Comparison of ENCODE assay signal across 2 cellular contexts in the genomic region with DNA sequence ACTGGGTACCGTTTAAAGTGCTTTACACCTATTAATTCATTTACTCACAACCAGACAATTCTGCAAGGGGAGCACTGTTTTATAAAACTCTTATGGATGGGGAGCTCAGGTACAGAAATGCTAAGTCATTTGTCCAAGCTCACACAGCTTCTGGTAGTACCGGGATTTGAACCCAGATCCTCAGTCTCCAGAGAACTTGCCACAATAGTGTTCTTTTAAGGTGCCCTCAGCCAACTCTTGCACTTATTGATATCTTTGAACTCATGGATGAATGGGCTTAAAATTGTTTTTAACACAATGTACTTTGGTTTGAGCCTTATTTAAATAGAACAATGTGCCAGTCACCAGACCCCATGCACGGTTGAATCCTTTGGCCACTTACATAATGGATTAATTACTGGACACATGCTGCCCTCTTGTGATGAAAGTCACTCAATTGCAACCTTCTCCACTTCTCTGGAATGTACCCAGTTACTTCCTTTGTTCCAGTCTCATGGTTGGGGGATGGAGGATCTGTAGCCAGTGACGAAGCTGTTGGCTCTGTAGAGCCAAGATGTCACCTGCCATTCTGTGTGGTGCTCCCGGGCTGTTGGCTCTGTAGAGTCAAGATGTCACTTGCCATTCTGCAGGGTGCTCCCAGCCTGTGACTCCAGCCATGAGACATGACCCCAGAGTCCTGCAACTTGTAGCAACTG.
TF ChIP-seq lines count a peak whose summit lies in the region.

No MANE protein-coding gene starts in this region.

TF ChIP-seq in HEK293T, 16 proteins besides CTCF, POLR2A, EP300 and RAD21:
- no peak for TF ChIP-seq FOXA1 (IDR thresholded peaks at IDR 0.05)
- TF ChIP-seq LEF1 (IDR thresholded peaks at IDR 0.05; ENCODE audit: borderline replicate concordance) = no peak
- TF ChIP-seq CTBP1 (IDR thresholded peaks at IDR 0.05; ENCODE audit: borderline replicate concordance) = no peak
- no peak for TF ChIP-seq FOXM1 (IDR thresholded peaks at IDR 0.05; ENCODE audit: borderline replicate concordance)
- no peak for TF ChIP-seq L3MBTL2 (conservative IDR thresholded peaks at IDR 0.05)
- no peak for TF ChIP-seq SUZ12 (IDR thresholded peaks at IDR 0.05)
- no peak for TF ChIP-seq BHLHE40 (IDR thresholded peaks at IDR 0.05; ENCODE audit: borderline replicate concordance)
- TF ChIP-seq ARNT (IDR thresholded peaks at IDR 0.05) = no peak
- no peak for TF ChIP-seq ZNF384 (IDR thresholded peaks at IDR 0.05)
- TF ChIP-seq ELF4 (IDR thresholded peaks at IDR 0.05) = no peak
- no peak for TF ChIP-seq NFRKB (IDR thresholded peaks at IDR 0.05)
- TF ChIP-seq, protein P1, sequence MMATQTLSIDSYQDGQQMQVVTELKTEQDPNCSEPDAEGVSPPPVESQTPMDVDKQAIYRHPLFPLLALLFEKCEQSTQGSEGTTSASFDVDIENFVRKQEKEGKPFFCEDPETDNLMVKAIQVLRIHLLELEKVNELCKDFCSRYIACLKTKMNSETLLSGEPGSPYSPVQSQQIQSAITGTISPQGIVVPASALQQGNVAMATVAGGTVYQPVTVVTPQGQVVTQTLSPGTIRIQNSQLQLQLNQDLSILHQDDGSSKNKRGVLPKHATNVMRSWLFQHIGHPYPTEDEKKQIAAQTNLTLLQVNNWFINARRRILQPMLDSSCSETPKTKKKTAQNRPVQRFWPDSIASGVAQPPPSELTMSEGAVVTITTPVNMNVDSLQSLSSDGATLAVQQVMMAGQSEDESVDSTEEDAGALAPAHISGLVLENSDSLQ (IDR thresholded peaks at IDR 0.05) = no peak
- no peak for TF ChIP-seq FOXK2 (IDR thresholded peaks at IDR 0.05)
- TF ChIP-seq TARDBP (IDR thresholded peaks at IDR 0.05) = no peak
- TF ChIP-seq HDGF (IDR thresholded peaks at IDR 0.05; ENCODE audit: borderline replicate concordance) = no peak
- TF ChIP-seq SP1 (IDR thresholded peaks at IDR 0.05) = no peak

TF ChIP-seq in H1, 55 proteins besides CTCF, POLR2A, EP300 and RAD21:
- 0 out of 4 replicates have a peak, but pooled peaks of 1 of the 2 experiments have one; percentile 53 for TF ChIP-seq SIN3A (conservative IDR thresholded peaks at IDR 0.05 in 1 of 2, IDR thresholded peaks at IDR 0.05 in 1 of 2; ENCODE audit: low read depth in 1 of 2, low read length in 2 of 2)
- TF ChIP-seq, protein P2, sequence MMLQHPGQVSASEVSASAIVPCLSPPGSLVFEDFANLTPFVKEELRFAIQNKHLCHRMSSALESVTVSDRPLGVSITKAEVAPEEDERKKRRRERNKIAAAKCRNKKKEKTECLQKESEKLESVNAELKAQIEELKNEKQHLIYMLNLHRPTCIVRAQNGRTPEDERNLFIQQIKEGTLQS (IDR thresholded peaks at IDR 0.05; ENCODE audit: insufficient read depth, low read depth, low read length) = no peak
- peak; percentile 92 for TF ChIP-seq TEAD4 (IDR thresholded peaks at IDR 0.05; ENCODE audit: low read depth, low read length)
- TF ChIP-seq RXRA (IDR thresholded peaks at IDR 0.05; ENCODE audit: insufficient read depth, low read depth, low read length) = no peak
- TF ChIP-seq ASH2L (IDR thresholded peaks at IDR 0.05; ENCODE audit: low read length) = peak; percentile 80
- TF ChIP-seq, protein P3, sequence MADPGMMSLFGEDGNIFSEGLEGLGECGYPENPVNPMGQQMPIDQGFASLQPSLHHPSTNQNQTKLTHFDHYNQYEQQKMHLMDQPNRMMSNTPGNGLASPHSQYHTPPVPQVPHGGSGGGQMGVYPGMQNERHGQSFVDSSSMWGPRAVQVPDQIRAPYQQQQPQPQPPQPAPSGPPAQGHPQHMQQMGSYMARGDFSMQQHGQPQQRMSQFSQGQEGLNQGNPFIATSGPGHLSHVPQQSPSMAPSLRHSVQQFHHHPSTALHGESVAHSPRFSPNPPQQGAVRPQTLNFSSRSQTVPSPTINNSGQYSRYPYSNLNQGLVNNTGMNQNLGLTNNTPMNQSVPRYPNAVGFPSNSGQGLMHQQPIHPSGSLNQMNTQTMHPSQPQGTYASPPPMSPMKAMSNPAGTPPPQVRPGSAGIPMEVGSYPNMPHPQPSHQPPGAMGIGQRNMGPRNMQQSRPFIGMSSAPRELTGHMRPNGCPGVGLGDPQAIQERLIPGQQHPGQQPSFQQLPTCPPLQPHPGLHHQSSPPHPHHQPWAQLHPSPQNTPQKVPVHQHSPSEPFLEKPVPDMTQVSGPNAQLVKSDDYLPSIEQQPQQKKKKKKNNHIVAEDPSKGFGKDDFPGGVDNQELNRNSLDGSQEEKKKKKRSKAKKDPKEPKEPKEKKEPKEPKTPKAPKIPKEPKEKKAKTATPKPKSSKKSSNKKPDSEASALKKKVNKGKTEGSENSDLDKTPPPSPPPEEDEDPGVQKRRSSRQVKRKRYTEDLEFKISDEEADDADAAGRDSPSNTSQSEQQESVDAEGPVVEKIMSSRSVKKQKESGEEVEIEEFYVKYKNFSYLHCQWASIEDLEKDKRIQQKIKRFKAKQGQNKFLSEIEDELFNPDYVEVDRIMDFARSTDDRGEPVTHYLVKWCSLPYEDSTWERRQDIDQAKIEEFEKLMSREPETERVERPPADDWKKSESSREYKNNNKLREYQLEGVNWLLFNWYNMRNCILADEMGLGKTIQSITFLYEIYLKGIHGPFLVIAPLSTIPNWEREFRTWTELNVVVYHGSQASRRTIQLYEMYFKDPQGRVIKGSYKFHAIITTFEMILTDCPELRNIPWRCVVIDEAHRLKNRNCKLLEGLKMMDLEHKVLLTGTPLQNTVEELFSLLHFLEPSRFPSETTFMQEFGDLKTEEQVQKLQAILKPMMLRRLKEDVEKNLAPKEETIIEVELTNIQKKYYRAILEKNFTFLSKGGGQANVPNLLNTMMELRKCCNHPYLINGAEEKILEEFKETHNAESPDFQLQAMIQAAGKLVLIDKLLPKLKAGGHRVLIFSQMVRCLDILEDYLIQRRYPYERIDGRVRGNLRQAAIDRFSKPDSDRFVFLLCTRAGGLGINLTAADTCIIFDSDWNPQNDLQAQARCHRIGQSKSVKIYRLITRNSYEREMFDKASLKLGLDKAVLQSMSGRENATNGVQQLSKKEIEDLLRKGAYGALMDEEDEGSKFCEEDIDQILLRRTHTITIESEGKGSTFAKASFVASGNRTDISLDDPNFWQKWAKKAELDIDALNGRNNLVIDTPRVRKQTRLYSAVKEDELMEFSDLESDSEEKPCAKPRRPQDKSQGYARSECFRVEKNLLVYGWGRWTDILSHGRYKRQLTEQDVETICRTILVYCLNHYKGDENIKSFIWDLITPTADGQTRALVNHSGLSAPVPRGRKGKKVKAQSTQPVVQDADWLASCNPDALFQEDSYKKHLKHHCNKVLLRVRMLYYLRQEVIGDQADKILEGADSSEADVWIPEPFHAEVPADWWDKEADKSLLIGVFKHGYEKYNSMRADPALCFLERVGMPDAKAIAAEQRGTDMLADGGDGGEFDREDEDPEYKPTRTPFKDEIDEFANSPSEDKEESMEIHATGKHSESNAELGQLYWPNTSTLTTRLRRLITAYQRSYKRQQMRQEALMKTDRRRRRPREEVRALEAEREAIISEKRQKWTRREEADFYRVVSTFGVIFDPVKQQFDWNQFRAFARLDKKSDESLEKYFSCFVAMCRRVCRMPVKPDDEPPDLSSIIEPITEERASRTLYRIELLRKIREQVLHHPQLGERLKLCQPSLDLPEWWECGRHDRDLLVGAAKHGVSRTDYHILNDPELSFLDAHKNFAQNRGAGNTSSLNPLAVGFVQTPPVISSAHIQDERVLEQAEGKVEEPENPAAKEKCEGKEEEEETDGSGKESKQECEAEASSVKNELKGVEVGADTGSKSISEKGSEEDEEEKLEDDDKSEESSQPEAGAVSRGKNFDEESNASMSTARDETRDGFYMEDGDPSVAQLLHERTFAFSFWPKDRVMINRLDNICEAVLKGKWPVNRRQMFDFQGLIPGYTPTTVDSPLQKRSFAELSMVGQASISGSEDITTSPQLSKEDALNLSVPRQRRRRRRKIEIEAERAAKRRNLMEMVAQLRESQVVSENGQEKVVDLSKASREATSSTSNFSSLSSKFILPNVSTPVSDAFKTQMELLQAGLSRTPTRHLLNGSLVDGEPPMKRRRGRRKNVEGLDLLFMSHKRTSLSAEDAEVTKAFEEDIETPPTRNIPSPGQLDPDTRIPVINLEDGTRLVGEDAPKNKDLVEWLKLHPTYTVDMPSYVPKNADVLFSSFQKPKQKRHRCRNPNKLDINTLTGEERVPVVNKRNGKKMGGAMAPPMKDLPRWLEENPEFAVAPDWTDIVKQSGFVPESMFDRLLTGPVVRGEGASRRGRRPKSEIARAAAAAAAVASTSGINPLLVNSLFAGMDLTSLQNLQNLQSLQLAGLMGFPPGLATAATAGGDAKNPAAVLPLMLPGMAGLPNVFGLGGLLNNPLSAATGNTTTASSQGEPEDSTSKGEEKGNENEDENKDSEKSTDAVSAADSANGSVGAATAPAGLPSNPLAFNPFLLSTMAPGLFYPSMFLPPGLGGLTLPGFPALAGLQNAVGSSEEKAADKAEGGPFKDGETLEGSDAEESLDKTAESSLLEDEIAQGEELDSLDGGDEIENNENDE (IDR thresholded peaks at IDR 0.05; ENCODE audit: insufficient replicate concordance, low read length) = no peak
- peak; percentile 64 for TF ChIP-seq SP1 (IDR thresholded peaks at IDR 0.05; ENCODE audit: low read depth, low read length)
- TF ChIP-seq TBP (IDR thresholded peaks at IDR 0.05; ENCODE audit: low read depth, low read length) = no peak
- no peak for TF ChIP-seq JUND (IDR thresholded peaks at IDR 0.05; ENCODE audit: low read length)
- no peak; the same call in 1 of the 2 replicates for TF ChIP-seq KDM1A (IDR thresholded peaks at IDR 0.05; ENCODE audit: borderline replicate concordance, low read length)
- TF ChIP-seq YY1 (IDR thresholded peaks at IDR 0.05; ENCODE audit: low read depth, low read length) = peak; percentile 80
- no peak for TF ChIP-seq SAP30 (IDR thresholded peaks at IDR 0.05; ENCODE audit: insufficient read depth, insufficient replicate concordance, low read length)
- TF ChIP-seq RFX5 (IDR thresholded peaks at IDR 0.05; ENCODE audit: borderline replicate concordance, low read depth, low read length) = no peak
- peak; percentile 63; the same call in 1 of the 2 replicates for TF ChIP-seq ATF2 (IDR thresholded peaks at IDR 0.05; ENCODE audit: low read length)
- no peak for TF ChIP-seq USF2 (IDR thresholded peaks at IDR 0.05; ENCODE audit: low read length)
- peak; percentile 55; the same call in 1 of the 2 replicates for TF ChIP-seq CREB1 (IDR thresholded peaks at IDR 0.05)
- no peak for TF ChIP-seq BCL11A (IDR thresholded peaks at IDR 0.05; ENCODE audit: low read depth in 2 of 2, low read length in 2 of 2)
- no peak for TF ChIP-seq NRF1 (IDR thresholded peaks at IDR 0.05; ENCODE audit: low read depth, low read length)
- TF ChIP-seq EGR1 (IDR thresholded peaks at IDR 0.05; ENCODE audit: borderline replicate concordance, low read depth, low read length) = no peak
- no peak for TF ChIP-seq SIRT6 (IDR thresholded peaks at IDR 0.05; ENCODE audit: low read length)
- no peak for TF ChIP-seq POLR2AphosphoS5 (IDR thresholded peaks at IDR 0.05; ENCODE audit: low read depth, low read length)
- peak; percentile 48; the same call in 1 of the 2 replicates for TF ChIP-seq TCF12 (IDR thresholded peaks at IDR 0.05; ENCODE audit: low read depth, low read length)
- no peak for TF ChIP-seq NANOG (IDR thresholded peaks at IDR 0.05; ENCODE audit: insufficient read depth, low read depth, low read length, poor library complexity, severe bottlenecking)
- TF ChIP-seq RNF2 (IDR thresholded peaks at IDR 0.05; ENCODE audit: borderline replicate concordance, low read depth, low read length, missing control alignments, poor library complexity, severe bottlenecking) = no peak
- TF ChIP-seq SRF (IDR thresholded peaks at IDR 0.05; ENCODE audit: low read depth, low read length) = no peak
- TF ChIP-seq EZH2 (IDR thresholded peaks at IDR 0.05; ENCODE audit: low read depth, low read length, severe bottlenecking) = no peak
- TF ChIP-seq CTBP2 (IDR thresholded peaks at IDR 0.05; ENCODE audit: borderline replicate concordance, insufficient read depth, insufficient read length, low read length) = no peak
- peak; percentile 69; the same call in 1 of the 2 replicates for TF ChIP-seq RBBP5 (IDR thresholded peaks at IDR 0.05; ENCODE audit: borderline replicate concordance, low read depth, low read length)
- TF ChIP-seq FOSL1 (IDR thresholded peaks at IDR 0.05; ENCODE audit: insufficient read depth, low read depth, low read length) = no peak
- TF ChIP-seq GTF2F1 (IDR thresholded peaks at IDR 0.05; ENCODE audit: borderline replicate concordance, low read depth, low read length) = no peak
- no peak; the same call in 1 of the 2 replicates for TF ChIP-seq CHD2 (IDR thresholded peaks at IDR 0.05; ENCODE audit: low read length)
- TF ChIP-seq, protein P4, sequence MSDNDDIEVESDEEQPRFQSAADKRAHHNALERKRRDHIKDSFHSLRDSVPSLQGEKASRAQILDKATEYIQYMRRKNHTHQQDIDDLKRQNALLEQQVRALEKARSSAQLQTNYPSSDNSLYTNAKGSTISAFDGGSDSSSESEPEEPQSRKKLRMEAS (IDR thresholded peaks at IDR 0.05) = peak; percentile 84
- TF ChIP-seq TAF1 (IDR thresholded peaks at IDR 0.05; ENCODE audit: low read depth, low read length) = 0 out of 2 replicates have a peak, but pooled peaks have one; percentile 48
- TF ChIP-seq KDM5A (IDR thresholded peaks at IDR 0.05; ENCODE audit: low read length) = no peak
